Comparison of ENCODE assay signal across 15 cellular contexts in genomic region chr20:30513050-30513628, GRCh38.
DNase-seq lines count a peak whose midpoint lies in the region; TF ChIP-seq lines count a peak whose summit lies in the region.
"Had no signal": no experiment of that assay in that cellular context is flagged by ENCODE, and none has a peak within 500 bp of the region (broad histone marks: within the 10 kb centered on the region; RNA-seq: fewer than 3 reads in every experiment).

No MANE protein-coding gene starts in this region.

- TF ChIP-seq POLR2A in prostate gland (IDR thresholded peaks at IDR 0.05) = no peak

- no peak overlapping the region for H3K4me2 ChIP-seq in osteoblast (ENCODE audit: insufficient read depth, low read length)
- H3K4me2 ChIP-seq: A549 had no signal

- no peak overlapping the region for H3K4me3 ChIP-seq in osteoblast (ENCODE audit: insufficient read depth, low read length)
- no peak overlapping the region for H3K4me3 ChIP-seq in prostate gland
- H3K4me3 ChIP-seq: A549, HAP-1 had no signal

- no peaks in the 10 kb centered on the region for H3K9me3 ChIP-seq in osteoblast (ENCODE audit: low read depth, low read length)
- no peaks in the 10 kb centered on the region for H3K9me3 ChIP-seq in prostate gland
- H3K9me3 ChIP-seq: A549, HAP-1 had no signal

- H4K20me1 ChIP-seq in osteoblast (ENCODE audit: insufficient read depth, low read length) = no peaks in the 10 kb centered on the region

- WGBS in prostate gland = 85% methylated on average over 33 of the region's 38 CpGs

- intact Hi-C loops in prostate gland (cut with DNase I) = no loop called here

- H3K27me3 ChIP-seq in osteoblast (ENCODE audit: insufficient read depth, low read length) (no peaks in the 10 kb centered on the region), prostate gland (replicated peaks; ENCODE audit: insufficient read depth) (no peaks in the 10 kb centered on the region)

- H3K36me3 ChIP-seq in osteoblast (ENCODE audit: insufficient read depth, low read length) = no peaks in the 10 kb centered on the region
- H3K36me3 ChIP-seq in prostate gland = no peaks in the 10 kb centered on the region
- H3K36me3 ChIP-seq: HAP-1 had no signal

- H2AFZ ChIP-seq in osteoblast (ENCODE audit: low read length) = no peak overlapping the region

- TF ChIP-seq CTCF in GM13977 (IDR thresholded peaks at IDR 0.05; ENCODE audit: extremely low read depth, insufficient read depth, missing control alignments) = no peak
- TF ChIP-seq CTCF in osteoblast (IDR thresholded peaks at IDR 0.05; ENCODE audit: extremely low read depth, low read depth, low read length) = no peak
- no peak for TF ChIP-seq CTCF in prostate gland (IDR thresholded peaks at IDR 0.05)

- in situ Hi-C loops in GM13977 (cut with MboI; ENCODE audit: low pct_unique_long_range_greater_than_20kb, low sequenced_read_pairs, unreplicated experiment) = no loop called here

- DNase-seq in NCI-H82 (lab: John Stamatoyannopoulos, UW) (peak; percentile 24), NCI-H82 treated with DMSO at 0.1 percent for 48 hours (lab: John Stamatoyannopoulos, UW; ENCODE audit: unreplicated experiment) (no peak), GM13977 (ENCODE audit: low spot score) (peak; percentile 17), iPS-NIHi11 (ENCODE audit: low spot score) (peak; percentile 17), osteoblast (ENCODE audit: insufficient read length, low spot score, missing footprints) (peak; percentile 58), prostate gland (ENCODE audit: low spot score) (no peak), foreskin melanocyte (no peak), NCI-H2227 (lab: John Stamatoyannopoulos, UW; ENCODE audit: unreplicated experiment) (no peak)
- DNase-seq: AML-193; Caco-2; CD4-positive, alpha-beta T cell had no signal

- H3K27ac ChIP-seq in osteoblast (ENCODE audit: low read depth, low read length) = no peak overlapping the region
- no peak overlapping the region for H3K27ac ChIP-seq in prostate gland
- H3K27ac ChIP-seq: 22Rv1, A549, C4-2B had no signal

- H3K79me2 ChIP-seq in osteoblast (ENCODE audit: insufficient read depth, low read length) = no peaks in the 10 kb centered on the region

- H3K4me1 ChIP-seq in osteoblast (ENCODE audit: insufficient read depth, low read length) (no peaks in the 10 kb centered on the region), prostate gland (replicated peaks) (no peaks in the 10 kb centered on the region)
- H3K4me1 ChIP-seq: A549, Caco-2, HAP-1 had no signal

Comparison
In these comparisons a context has a peak if more than half of its experiments do, and no peak if none do; other contexts are left out.
1. DNase-seq: peak in NCI-H82 (single experiment), GM13977 (single experiment), iPS-NIHi11 (single experiment) and osteoblast (single experiment); none in NCI-H82 treated with DMSO at 0.1 percent for 48 hours (single experiment), prostate gland (single experiment), foreskin melanocyte (single experiment) and NCI-H2227 (single experiment).